8 cellular contexts compared by ENCODE assay signal in genomic region chr3:49295489-49296058, GRCh38. TPM values are rescaled to one million over a fixed set of nuclear protein-coding genes. Genes with fewer than 3 reads are reported as not detected.
DNase-seq lines count a peak whose midpoint lies in the region; ATAC-seq and TF ChIP-seq lines count a peak whose summit lies in the region.

No MANE protein-coding gene starts in this region.

- no peak overlapping the region for H2AFZ ChIP-seq in smooth muscle cell (ENCODE audit: low read depth)

- H4K20me1 ChIP-seq in smooth muscle cell (ENCODE audit: low read depth) = no peaks in the 10 kb centered on the region

- DNase-seq in DMS114 treated with DMSO at 0.1 percent for 48 hours (lab: John Stamatoyannopoulos, UW; ENCODE audit: unreplicated experiment) (peak; percentile 7), fibroblast of villous mesenchyme (ENCODE audit: low read depth) (peak; percentile 59), smooth muscle cell (lab: John Stamatoyannopoulos, UW; ENCODE audit: unreplicated experiment) (no peak)
- peak; percentile 27 for DNase-seq in activated CD4-positive, alpha-beta T cell treated with anti-CD3 and anti-CD28 coated beads, Interleukin-2, amount 50 U/mL, for 1 hour

- H3K27me3 ChIP-seq in smooth muscle cell (ENCODE audit: low read depth) = no peaks in the 10 kb centered on the region

- 85% methylated on average over 11 of the region's 11 CpGs for WGBS in smooth muscle cell (ENCODE audit: low lambda C conversion rate)

- H3K36me3 Mint-ChIP-seq in IgD-negative memory B cell = peaks cover 3% of the 10 kb centered on the region

- H3K4me1 Mint-ChIP-seq in IgD-negative memory B cell = no peaks in the 10 kb centered on the region

- no peaks in the 10 kb centered on the region for H3K9me3 ChIP-seq in smooth muscle cell (replicated peaks; ENCODE audit: low read depth)

- ATAC-seq in GM18520 (IDR thresholded peaks at IDR 0.05; ENCODE audit: unreplicated experiment) = no peak
- no peak for ATAC-seq in HG02610 (IDR thresholded peaks at IDR 0.05; ENCODE audit: unreplicated experiment)
- ATAC-seq in HG03520 (IDR thresholded peaks at IDR 0.05; ENCODE audit: unreplicated experiment) = no peak

- H3K4me3 Mint-ChIP-seq in IgD-negative memory B cell = no peak overlapping the region

- no peaks in the 10 kb centered on the region for H3F3A ChIP-seq in smooth muscle cell (ENCODE audit: low read depth)

- H3K9me3 Mint-ChIP-seq in IgD-negative memory B cell = no peaks in the 10 kb centered on the region

- H3K4me1 ChIP-seq in smooth muscle cell (ENCODE audit: low read depth) = no peaks in the 10 kb centered on the region

- TF ChIP-seq CTCF in fibroblast of villous mesenchyme (IDR thresholded peaks at IDR 0.05; ENCODE audit: insufficient read depth, low read depth, low read length) = peak; percentile 70
- TF ChIP-seq CTCF in smooth muscle cell (IDR thresholded peaks at IDR 0.05; ENCODE audit: borderline replicate concordance, insufficient read depth, poor library complexity, severe bottlenecking) = peak; percentile 70

- peak overlapping the region in 2 of 3 donors; percentile 52 to 81 for H3K27ac Mint-ChIP-seq in IgD-negative memory B cell

- H3K27ac ChIP-seq in smooth muscle cell (ENCODE audit: low read depth) = no peak overlapping the region

- H3K9ac ChIP-seq in smooth muscle cell (ENCODE audit: low read depth) = no peak overlapping the region

- H3K4me2 ChIP-seq in smooth muscle cell = no peak overlapping the region

- no peaks in the 10 kb centered on the region for H3K27me3 Mint-ChIP-seq in IgD-negative memory B cell

- no peak overlapping the region for H3K4me3 ChIP-seq in fibroblast of villous mesenchyme (ENCODE audit: low read depth, low read length)
- H3K4me3 ChIP-seq in smooth muscle cell = no peak overlapping the region

- H3K79me2 ChIP-seq in smooth muscle cell (ENCODE audit: low read depth) = no peaks in the 10 kb centered on the region

- H3K36me3 ChIP-seq in smooth muscle cell (ENCODE audit: low read depth) = peaks cover 27% of the 10 kb centered on the region

RNA-seq across cellular contexts. Expression of gene C3orf62, which starts 18.5 kb away (rescaled TPM):
- polyA plus RNA-seq in IgD-negative memory B cell = 1.5 TPM
- 1.3 and 2.3 TPM in 2 replicates for total RNA-seq in fibroblast of villous mesenchyme
- total RNA-seq in smooth muscle cell = 1.6 and 5.5 TPM in 2 replicates
- 1.6 and 3.4 TPM in 2 replicates for polyA plus RNA-seq in smooth muscle cell

RNA-seq across cellular contexts. Expression of gene USP4, which starts 44.3 kb away (rescaled TPM):
- polyA plus RNA-seq in IgD-negative memory B cell (55.0 TPM), smooth muscle cell (25.6 and 36.1 TPM in 2 replicates)
- total RNA-seq in fibroblast of villous mesenchyme (21.6 and 23.3 TPM in 2 replicates), smooth muscle cell (23.8 and 28.3 TPM in 2 replicates)
